Comparison of ENCODE assay signal across 15 cellular contexts in the genomic region with DNA sequence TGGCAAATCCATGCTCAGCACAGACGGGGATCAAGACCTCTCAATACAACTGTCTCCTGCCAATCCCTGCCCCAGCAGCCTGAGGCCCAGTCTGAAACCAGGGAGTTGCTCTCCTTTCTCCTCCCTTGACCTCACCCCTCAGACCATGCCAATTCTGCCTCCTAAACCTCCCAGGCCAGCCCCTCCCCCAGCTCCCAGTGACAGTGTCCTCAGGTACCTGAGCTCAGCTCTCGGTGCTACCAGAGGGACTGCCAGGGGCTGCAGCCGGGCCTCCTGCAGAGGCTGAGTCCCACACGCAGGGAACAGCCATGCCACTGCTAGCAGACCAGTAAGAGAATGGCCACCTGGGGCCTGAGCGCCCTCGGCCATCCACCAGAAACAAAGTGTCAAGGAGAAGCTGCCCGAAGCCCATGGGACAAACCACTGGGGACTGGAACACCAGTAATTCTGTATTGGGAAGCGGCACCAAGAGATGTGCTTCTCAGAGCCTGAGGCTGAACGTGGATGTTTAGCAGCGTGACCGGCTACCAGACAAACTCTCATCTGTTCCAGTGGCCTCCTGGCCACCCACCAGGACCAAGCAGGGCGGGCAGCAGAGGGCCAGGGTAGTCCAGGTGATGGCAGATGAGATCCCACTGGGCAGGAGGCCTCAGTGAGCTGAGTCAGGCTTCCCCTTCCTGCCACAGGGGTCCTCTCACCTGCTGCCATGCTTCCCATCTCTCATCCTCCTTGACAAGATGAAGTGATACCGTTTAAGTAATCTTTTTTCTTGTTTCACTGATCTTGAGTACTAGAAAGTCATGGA. TPM values are rescaled to one million over a fixed set of nuclear protein-coding genes. Genes with fewer than 3 reads are reported as not detected.
DNase-seq lines count a peak whose midpoint lies in the region; ATAC-seq and TF ChIP-seq lines count a peak whose summit lies in the region.
"Had no signal": no experiment of that assay in that cellular context is flagged by ENCODE, and none has a peak within 500 bp of the region (broad histone marks: within the 10 kb centered on the region; RNA-seq: fewer than 3 reads in every experiment).

No MANE protein-coding gene starts in this region.

- H3K36me3 Mint-ChIP-seq in stimulated activated naive CD8-positive, alpha-beta T cell treated with anti-CD3 and anti-CD28 coated beads, Interleukin-15, Interleukin-2, amounts not matched to agents 100 ng/mL and 50 ng/mL, for 24 hours (ENCODE audit: low read depth): no peaks in the 10 kb centered on the region
- H3K36me3 Mint-ChIP-seq in natural killer cell: no peaks in the 10 kb centered on the region

- peak overlapping the region; percentile 73 for H3K4me3 Mint-ChIP-seq in stimulated activated naive CD8-positive, alpha-beta T cell treated with anti-CD3 and anti-CD28 coated beads, Interleukin-15, Interleukin-2, amounts not matched to agents 100 ng/mL and 50 ng/mL, for 24 hours
- H3K4me3 Mint-ChIP-seq in natural killer cell: no peak overlapping the region

- intact Hi-C loops in natural killer cell (cut with micrococcal nuclease): loop anchor here (5.0 kb wide), 1 partner anchor 42 kb away; no protein-coding TSS in a partner anchor

- no peak for TF ChIP-seq CTCF in natural killer cell (IDR thresholded peaks at IDR 0.05)

- no peaks in the 10 kb centered on the region for H3K9me3 Mint-ChIP-seq in stimulated activated naive CD8-positive, alpha-beta T cell treated with anti-CD3 and anti-CD28 coated beads, Interleukin-15, Interleukin-2, amounts not matched to agents 100 ng/mL and 50 ng/mL, for 24 hours
- H3K9me3 Mint-ChIP-seq in natural killer cell: no peaks in the 10 kb centered on the region

- ATAC-seq in stimulated activated naive CD8-positive, alpha-beta T cell treated with anti-CD3 and anti-CD28 coated beads, Interleukin-15, Interleukin-2, amounts not matched to agents 100 U/mL and 50 U/mL, for 24 hours: no peak
- no peak for ATAC-seq in natural killer cell

- peaks cover 89% of the 10 kb centered on the region for H3K4me1 Mint-ChIP-seq in stimulated activated naive CD8-positive, alpha-beta T cell treated with anti-CD3 and anti-CD28 coated beads, Interleukin-15, Interleukin-2, amounts not matched to agents 100 ng/mL and 50 ng/mL, for 24 hours (ENCODE audit: low read depth)
- H3K4me1 Mint-ChIP-seq in natural killer cell: peaks cover 17 to 48% of the 10 kb centered on the region in 2 donors

- no peaks in the 10 kb centered on the region for H3K27me3 Mint-ChIP-seq in stimulated activated naive CD8-positive, alpha-beta T cell treated with anti-CD3 and anti-CD28 coated beads, Interleukin-15, Interleukin-2, amounts not matched to agents 100 ng/mL and 50 ng/mL, for 24 hours
- H3K27me3 Mint-ChIP-seq in natural killer cell (ENCODE audit: low read depth in 2 of 2): peaks cover 0 to 3% of the 10 kb centered on the region in 2 donors

- peak overlapping the region; percentile 84 for H3K27ac Mint-ChIP-seq in stimulated activated naive CD8-positive, alpha-beta T cell treated with anti-CD3 and anti-CD28 coated beads, Interleukin-15, Interleukin-2, amounts not matched to agents 100 ng/mL and 50 ng/mL, for 24 hours
- H3K27ac Mint-ChIP-seq in natural killer cell: peak overlapping the region in 1 of 2 donors; percentile 53

- no peak for DNase-seq in stimulated activated naive CD8-positive, alpha-beta T cell treated with anti-CD3 and anti-CD28 coated beads, Interleukin-15, Interleukin-2, amounts not matched to agents 100 U/mL and 50 U/mL, for 24 hours
- DNase-seq in activated CD8-positive, alpha-beta memory T cell treated with anti-CD3 and anti-CD28 coated beads, Interleukin-2, amount 50 U/mL, for 48 hours: peak; percentile 50
- DNase-seq in natural killer cell (peak; percentile 5), occipital lobe (lab: John Stamatoyannopoulos, UW) (no peak), SKM-1 (lab: John Stamatoyannopoulos, UW; ENCODE audit: unreplicated experiment) (no peak)
- DNase-seq in stimulated activated CD4-positive, alpha-beta T cell treated with anti-CD3 and anti-CD28 coated beads, Interleukin-4, amount 100 ng/mL, for 4 hours: no peak
- DNase-seq: DMS79, NCI-H1930, NCI-H82, SIG-M5 had no signal

RNA-seq across cellular contexts. Expression of a gene that starts 0.6 kb away (rescaled TPM):
- not detected for total RNA-seq in natural killer cell
- total RNA-seq in occipital lobe: not detected
- total RNA-seq: HT-29, M059J, prostate gland, urinary bladder had no signal

RNA-seq across cellular contexts. Expression of a gene that starts 13.7 kb away (rescaled TPM):
- total RNA-seq in natural killer cell: 1 to 10 TPM in 1 of 3 donors, under 1 TPM in 2; 0.65 to 1.2 (median 0.82) TPM
- not detected for total RNA-seq in occipital lobe
- total RNA-seq: prostate gland, urinary bladder had no signal

RNA-seq across cellular contexts. Expression of a gene that starts 48.4 kb away (rescaled TPM):
- total RNA-seq in natural killer cell (1 to 10 TPM; 2.1 to 2.2 (median 2.2) TPM), occipital lobe (32.9 TPM)
- total RNA-seq: HT-29, M059J had no signal

Comparison
In these comparisons a context has a peak if more than half of its experiments do, and no peak if none do; other contexts are left out.
1. DNase-seq: peak in activated CD8-positive, alpha-beta memory T cell treated with anti-CD3 and anti-CD28 coated beads, Interleukin-2, amount 50 U/mL, for 48 hours (single experiment) and natural killer cell (single experiment); none in stimulated activated naive CD8-positive, alpha-beta T cell treated with anti-CD3 and anti-CD28 coated beads, Interleukin-15, Interleukin-2, amounts not matched to agents 100 U/mL and 50 U/mL, for 24 hours (single experiment), occipital lobe (single experiment), stimulated activated CD4-positive, alpha-beta T cell treated with anti-CD3 and anti-CD28 coated beads, Interleukin-4, amount 100 ng/mL, for 4 hours (0 of 2) and SKM-1 (single experiment).
2. RNA of a gene that starts 48.4 kb away (total RNA-seq): 32.9 TPM in occipital lobe (single experiment); 2.1 to 2.2 TPM in natural killer cell; every median in the first group is over 10 times any median in the second.